ENCODE assay signal across 2 cellular contexts in genomic region chr3:119149484-119149883, GRCh38.
TF ChIP-seq lines count a peak whose summit lies in the region.

No MANE protein-coding gene starts in this region.

TF ChIP-seq in HEK293, 187 proteins besides CTCF, POLR2A, EP300 and RAD21:
- TF ChIP-seq ZNF239 (tag by site-specific recombination; IDR thresholded peaks at IDR 0.05) (no peak), ATF2 (tag by site-specific recombination; IDR thresholded peaks at IDR 0.05; ENCODE audit: low read depth) (peak; percentile 72), ZBTB48 (tag by site-specific recombination; IDR thresholded peaks at IDR 0.05) (no peak), ZNF629 (tag by site-specific recombination; IDR thresholded peaks at IDR 0.05) (peak; percentile 45), ZNF501 (tag by site-specific recombination; IDR thresholded peaks at IDR 0.05) (no peak), ZNF843 (tag by site-specific recombination; IDR thresholded peaks at IDR 0.05) (no peak)
- TF ChIP-seq, protein P1, sequence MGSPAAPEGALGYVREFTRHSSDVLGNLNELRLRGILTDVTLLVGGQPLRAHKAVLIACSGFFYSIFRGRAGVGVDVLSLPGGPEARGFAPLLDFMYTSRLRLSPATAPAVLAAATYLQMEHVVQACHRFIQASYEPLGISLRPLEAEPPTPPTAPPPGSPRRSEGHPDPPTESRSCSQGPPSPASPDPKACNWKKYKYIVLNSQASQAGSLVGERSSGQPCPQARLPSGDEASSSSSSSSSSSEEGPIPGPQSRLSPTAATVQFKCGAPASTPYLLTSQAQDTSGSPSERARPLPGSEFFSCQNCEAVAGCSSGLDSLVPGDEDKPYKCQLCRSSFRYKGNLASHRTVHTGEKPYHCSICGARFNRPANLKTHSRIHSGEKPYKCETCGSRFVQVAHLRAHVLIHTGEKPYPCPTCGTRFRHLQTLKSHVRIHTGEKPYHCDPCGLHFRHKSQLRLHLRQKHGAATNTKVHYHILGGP (tag by site-specific recombination; IDR thresholded peaks at IDR 0.05): no peak

TF ChIP-seq in GM12878, 131 proteins besides CTCF, POLR2A, EP300 and RAD21:
- TF ChIP-seq SMARCA5 (IDR thresholded peaks at IDR 0.05) (no peak), ATF7 (IDR thresholded peaks at IDR 0.05; ENCODE audit: low read depth) (peak; percentile 67; the same call in 1 of the 2 replicates)
